14 cellular contexts compared by ENCODE assay signal in the genomic region with DNA sequence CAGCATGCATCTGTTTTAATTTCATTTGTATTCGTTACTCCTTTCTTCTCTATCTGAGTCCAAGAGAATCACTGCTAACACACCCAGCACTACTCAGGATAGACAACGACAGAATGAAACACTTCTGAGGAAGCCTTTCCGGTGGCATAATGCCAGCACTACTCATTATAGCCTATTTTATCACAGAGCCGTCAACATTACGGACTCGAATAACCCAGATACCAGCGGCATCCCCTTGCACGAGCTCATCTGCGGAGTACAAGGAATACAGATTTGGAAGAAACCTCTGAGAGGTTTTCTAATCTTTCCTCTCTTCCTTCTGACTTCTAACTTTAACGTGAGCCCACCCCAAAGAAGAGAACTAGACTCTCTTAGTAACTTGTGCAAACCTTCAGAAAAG.
DNase-seq lines count a peak whose midpoint lies in the region; ATAC-seq and TF ChIP-seq lines count a peak whose summit lies in the region.
"Had no signal": no experiment of that assay in that cellular context is flagged by ENCODE, and none has a peak within 500 bp of the region (broad histone marks: within the 10 kb centered on the region; RNA-seq: fewer than 3 reads in every experiment).

No MANE protein-coding gene starts in this region.

- H4K12ac ChIP-seq in trophoblast cell (ENCODE audit: low read depth, low read length), result no peak overlapping the region

- no peak for TF ChIP-seq RAD21 in neural cell (conservative IDR thresholded peaks at IDR 0.05)

- H3K27me3 ChIP-seq in neural cell (ENCODE audit: insufficient read depth, low read depth, low read length) (no peaks in the 10 kb centered on the region), trophoblast cell (ENCODE audit: insufficient read depth, low read length) (peaks cover 39% of the 10 kb centered on the region)
- H3K27me3 ChIP-seq: testis had no signal

- peak; percentile 15 for DNase-seq in ELR (ENCODE audit: low read depth)
- DNase-seq in NCI-H1105 treated with DMSO at 0.1 percent for 48 hours (lab: John Stamatoyannopoulos, UW), result peak; percentile 70
- peak; percentile 24 for DNase-seq in cerebellar cortex (ENCODE audit: low spot score)
- no peak for DNase-seq in trophoblast cell
- DNase-seq: activated CD4-positive, alpha-beta T cell treated with anti-CD3 and anti-CD28 coated beads for 1 hour; gastrocnemius medialis; GDM1; RPMI8226; T-helper 17 cell; testis had no signal

- no peak overlapping the region for H3K18ac ChIP-seq in trophoblast cell (ENCODE audit: low read length)

- peak overlapping the region; percentile 76 for H3K4me3 ChIP-seq in neural cell (ENCODE audit: low read length)
- no peak overlapping the region for H3K4me3 ChIP-seq in trophoblast cell (ENCODE audit: low read depth, low read length)
- H3K4me3 ChIP-seq: gastrocnemius medialis had no signal

- H3K36me3 ChIP-seq in neural cell (ENCODE audit: insufficient read depth, low read length), result no peaks in the 10 kb centered on the region
- H3K36me3 ChIP-seq in trophoblast cell (ENCODE audit: control insufficient read depth in 1 of 2, insufficient read depth in 2 of 2, low read length in 2 of 2), result no peaks in the 10 kb centered on the region
- H3K36me3 ChIP-seq: cardiac muscle cell, gastrocnemius medialis had no signal

- no peak overlapping the region for H3K14ac ChIP-seq in trophoblast cell (ENCODE audit: low read length)

- H3K9ac ChIP-seq in neural cell (ENCODE audit: low read length), result peak overlapping the region; percentile 78
- H3K9ac ChIP-seq in trophoblast cell (ENCODE audit: low read length), result no peak overlapping the region

- peaks cover 22% of the 10 kb centered on the region for H3K79me2 ChIP-seq in neural cell (replicated peaks; ENCODE audit: insufficient read depth, low read length)
- no peaks in the 10 kb centered on the region for H3K79me2 ChIP-seq in trophoblast cell (ENCODE audit: control insufficient read depth, insufficient read depth, low read length, poor library complexity)

- H2AFZ ChIP-seq in neural cell (ENCODE audit: low read depth, low read length), result no peak overlapping the region
- H2AFZ ChIP-seq in trophoblast cell (ENCODE audit: insufficient read depth, low read length, poor library complexity), result no peak overlapping the region

- no peak overlapping the region for H2BK12ac ChIP-seq in trophoblast cell (ENCODE audit: low read length)

- peaks cover 7 to 9% of the 10 kb centered on the region in 2 experiments for H3K4me1 ChIP-seq in trophoblast cell (ENCODE audit: control insufficient read depth in 1 of 2, insufficient read depth in 2 of 2, low read length in 2 of 2)
- H3K4me1 ChIP-seq: gastrocnemius medialis had no signal

- H3F3A ChIP-seq in neural cell (ENCODE audit: insufficient read depth, low read length, poor library complexity, severe bottlenecking), result peaks cover 3% of the 10 kb centered on the region

- WGBS in trophoblast cell (ENCODE audit: extremely low coverage, insufficient coverage, insufficient read length), result no CpG with 5 or more reads among the region's 10 CpGs

- H4K20me1 ChIP-seq in neural cell (ENCODE audit: insufficient read depth), result no peaks in the 10 kb centered on the region

- H4K91ac ChIP-seq in trophoblast cell (ENCODE audit: low read depth, low read length), result no peak overlapping the region

- no peak for TF ChIP-seq CTCF in neural cell (IDR thresholded peaks at IDR 0.05; ENCODE audit: poor library complexity, severe bottlenecking)

- no peaks in the 10 kb centered on the region for H3K9me2 ChIP-seq in neural cell (ENCODE audit: insufficient read depth, low read length)

- no peaks in the 10 kb centered on the region for H3K79me1 ChIP-seq in trophoblast cell (ENCODE audit: low read length)

- peak overlapping the region; percentile 89 for H3K4me2 ChIP-seq in neural cell (ENCODE audit: low read length)
- H3K4me2 ChIP-seq in trophoblast cell (ENCODE audit: low read length), result no peak overlapping the region

- H2AK5ac ChIP-seq in trophoblast cell (ENCODE audit: low read length), result no peak overlapping the region

- H3K9me3 ChIP-seq in neural cell (ENCODE audit: low read length) (no peaks in the 10 kb centered on the region), trophoblast cell (ENCODE audit: insufficient read depth, low read depth, low read length) (peaks cover 2% of the 10 kb centered on the region)
- H3K9me3 ChIP-seq: gastrocnemius medialis, testis had no signal

- H4K8ac ChIP-seq in trophoblast cell (ENCODE audit: low read depth, low read length), result no peak overlapping the region

- no peak for TF ChIP-seq EP300 in neural cell (conservative IDR thresholded peaks at IDR 0.05; ENCODE audit: poor library complexity, severe bottlenecking)

- ATAC-seq in GM21528 (IDR thresholded peaks at IDR 0.05; ENCODE audit: low FRiP score, unreplicated experiment) (no peak), GM18519 (IDR thresholded peaks at IDR 0.05; ENCODE audit: low FRiP score, unreplicated experiment) (no peak)
- ATAC-seq: gastrocnemius medialis, T-helper 17 cell had no signal

- H2BK5ac ChIP-seq in trophoblast cell (ENCODE audit: low read depth, low read length, poor library complexity), result no peak overlapping the region

- H3K4ac ChIP-seq in trophoblast cell (ENCODE audit: low read depth, low read length), result no peak overlapping the region

- H3K23ac ChIP-seq in trophoblast cell (ENCODE audit: low read length), result no peak overlapping the region

- no peak overlapping the region for H2BK120ac ChIP-seq in trophoblast cell (ENCODE audit: insufficient read depth, low read length, poor library complexity)

- H3K27ac ChIP-seq in neural cell (ENCODE audit: low read length) (no peak overlapping the region), trophoblast cell (ENCODE audit: low read depth, low read length) (no peak overlapping the region)
- H3K27ac ChIP-seq: cardiac muscle cell, gastrocnemius medialis, testis had no signal

TF ChIP-seq in neural cell, 6 proteins besides CTCF, POLR2A, EP300 and RAD21:
- TF ChIP-seq MXI1 (conservative IDR thresholded peaks at IDR 0.05; ENCODE audit: poor library complexity, severe bottlenecking) (no peak), POLR2AphosphoS5 (IDR thresholded peaks at IDR 0.05) (no peak), TAF1 (IDR thresholded peaks at IDR 0.05; ENCODE audit: low read depth) (no peak), SMC3 (conservative IDR thresholded peaks at IDR 0.05; ENCODE audit: poor library complexity) (no peak)

Comparison
In these comparisons a context has a peak if more than half of its experiments do, and no peak if none do; other contexts are left out.
1. DNase-seq: peak in ELR (single experiment), NCI-H1105 treated with DMSO at 0.1 percent for 48 hours (single experiment) and cerebellar cortex (single experiment); none in trophoblast cell (0 of 2).